ENCODE assay signal across 8 cellular contexts in genomic region chr18:58087928-58088722, GRCh38. TPM values are rescaled to one million over a fixed set of nuclear protein-coding genes. Genes with fewer than 3 reads are reported as not detected.
A peak's percentile ranks its signal among the peaks of the same experiment; 100 is the strongest.
DNase-seq lines count a peak whose midpoint lies in the region; ATAC-seq and TF ChIP-seq lines count a peak whose summit lies in the region.
"Had no signal": no experiment of that assay in that cellular context is flagged by ENCODE, and none has a peak within 500 bp of the region (broad histone marks: within the 10 kb centered on the region; RNA-seq: fewer than 3 reads in every experiment).

No MANE protein-coding gene starts in this region.

- H3K4me1 Mint-ChIP-seq in activated naive CD8-positive, alpha-beta T cell treated with anti-CD3 and anti-CD28 coated beads for 36 hours = peaks cover 4% of the 10 kb centered on the region
- no peaks in the 10 kb centered on the region for H3K4me1 Mint-ChIP-seq in natural killer cell

- H3K4me1 ChIP-seq in HUES48 (ENCODE audit: control insufficient read depth, insufficient read depth, low read length) = peaks cover 22% of the 10 kb centered on the region
- H3K4me1 ChIP-seq: gastroesophageal sphincter had no signal

- H3K9me3 Mint-ChIP-seq in activated naive CD8-positive, alpha-beta T cell treated with anti-CD3 and anti-CD28 coated beads for 36 hours = peaks cover 2% of the 10 kb centered on the region
- H3K9me3 Mint-ChIP-seq in natural killer cell = no peaks in the 10 kb centered on the region

- ATAC-seq in natural killer cell (peak in 2 of 3 donors; percentile 20 to 62), left cardiac atrium (no peak), HG03108 (IDR thresholded peaks at IDR 0.05; ENCODE audit: unreplicated experiment) (no peak), GM19397 (IDR thresholded peaks at IDR 0.05; ENCODE audit: unreplicated experiment) (no peak)
- ATAC-seq: gastroesophageal sphincter had no signal

- TF ChIP-seq CTCF in natural killer cell (IDR thresholded peaks at IDR 0.05) = no peak

- no peaks in the 10 kb centered on the region for H3K27me3 ChIP-seq in HUES48 (ENCODE audit: control insufficient read depth, insufficient read depth, low read length)
- H3K27me3 ChIP-seq: gastroesophageal sphincter had no signal

- H3K36me3 Mint-ChIP-seq in activated naive CD8-positive, alpha-beta T cell treated with anti-CD3 and anti-CD28 coated beads for 36 hours = peaks cover 4% of the 10 kb centered on the region
- H3K36me3 Mint-ChIP-seq in natural killer cell = no peaks in the 10 kb centered on the region

- peaks cover 4% of the 10 kb centered on the region; the same call in 1 of the 2 replicates for H3K9me3 ChIP-seq in HUES48 (ENCODE audit: control insufficient read depth, insufficient read depth, low read length)

- no peaks in the 10 kb centered on the region for H3K36me3 ChIP-seq in HUES48 (ENCODE audit: control insufficient read depth, insufficient read depth, low read length)
- H3K36me3 ChIP-seq: gastroesophageal sphincter had no signal

- H3K4me3 ChIP-seq in HUES48 (ENCODE audit: low read depth, low read length) = 0 out of 2 replicates have a peak overlapping the region, but pooled peaks have one; percentile 10
- H3K4me3 ChIP-seq: gastroesophageal sphincter had no signal

- H3K4me3 Mint-ChIP-seq in activated naive CD8-positive, alpha-beta T cell treated with anti-CD3 and anti-CD28 coated beads for 36 hours = no peak overlapping the region
- no peak overlapping the region for H3K4me3 Mint-ChIP-seq in natural killer cell

- H3K9ac ChIP-seq in HUES48 (ENCODE audit: low read depth, low read length) = peak overlapping the region; percentile 43

- H3K27me3 Mint-ChIP-seq in activated naive CD8-positive, alpha-beta T cell treated with anti-CD3 and anti-CD28 coated beads for 36 hours = peaks cover 1% of the 10 kb centered on the region
- peaks cover 0 to 3% of the 10 kb centered on the region in 2 donors for H3K27me3 Mint-ChIP-seq in natural killer cell (ENCODE audit: low read depth in 2 of 2)

- H3K27ac Mint-ChIP-seq in activated naive CD8-positive, alpha-beta T cell treated with anti-CD3 and anti-CD28 coated beads for 36 hours = no peak overlapping the region
- no peak overlapping the region for H3K27ac Mint-ChIP-seq in natural killer cell

- H3K27ac ChIP-seq in HUES48 (ENCODE audit: low read depth, low read length) = peak overlapping the region; percentile 58
- H3K27ac ChIP-seq: gastroesophageal sphincter had no signal

- intact Hi-C loops in natural killer cell (cut with micrococcal nuclease) = no loop called here
- intact Hi-C loops in left cardiac atrium (cut with DNase I) = no loop called here

- DNase-seq in DMS79 treated with DMSO at 0.1 percent for 48 hours (lab: John Stamatoyannopoulos, UW) (peak; percentile 18), natural killer cell (no peak), left cardiac atrium (no peak)
- peak; percentile 3 for DNase-seq in activated naive CD8-positive, alpha-beta T cell treated with anti-CD3 and anti-CD28 coated beads for 36 hours

RNA-seq across cellular contexts. Expression of gene NEDD4L, which starts 44.1 kb away (rescaled TPM):
- 10 to 100 TPM; 10.5 to 14.4 TPM for total RNA-seq in activated naive CD8-positive, alpha-beta T cell treated with anti-CD3 and anti-CD28 coated beads for 36 hours
- 10 to 100 TPM in 2 of 3 donors, 1 to 10 TPM in 1; 3.4 to 15.3 (median 14.3) TPM for total RNA-seq in natural killer cell
- 10 to 100 TPM; 64.9 to 98.2 TPM for total RNA-seq in left cardiac atrium

Comparison
In these comparisons a context has a peak if more than half of its experiments do, and no peak if none do; other contexts are left out.
1. DNase-seq: peak in DMS79 treated with DMSO at 0.1 percent for 48 hours (single experiment) and activated naive CD8-positive, alpha-beta T cell treated with anti-CD3 and anti-CD28 coated beads for 36 hours (single experiment); none in natural killer cell (single experiment) and left cardiac atrium (single experiment).
2. ATAC-seq: peak in natural killer cell (2 of 3); none in left cardiac atrium (0 of 2), HG03108 (single experiment) and GM19397 (single experiment).
3. RNA of gene NEDD4L, which starts 44.1 kb away (total RNA-seq): 64.9 to 98.2 TPM in left cardiac atrium; 10.5 to 14.4 TPM in activated naive CD8-positive, alpha-beta T cell treated with anti-CD3 and anti-CD28 coated beads for 36 hours and 3.4 to 15.3 TPM in natural killer cell; every median in the first group is over 4 times any median in the second.